8 cellular contexts compared by ENCODE assay signal in genomic region chr6:27495386-27496135, GRCh38. TPM values are rescaled to one million over a fixed set of nuclear protein-coding genes. Genes with fewer than 3 reads are reported as not detected.
DNase-seq lines count a peak whose midpoint lies in the region; ATAC-seq and TF ChIP-seq lines count a peak whose summit lies in the region.

No MANE protein-coding gene starts in this region.

- H3K4me3 ChIP-seq in OCI-LY3 (ENCODE audit: low read length) = peak overlapping the region; percentile 51
- peak overlapping the region; percentile 81 for H3K4me3 ChIP-seq in skeletal muscle satellite cell (ENCODE audit: low read length)

- H3K27me3 ChIP-seq in OCI-LY3 (ENCODE audit: low read depth, low read length) (no peaks in the 10 kb centered on the region), skeletal muscle satellite cell (ENCODE audit: control insufficient read depth, insufficient read depth, low read length) (no peaks in the 10 kb centered on the region)

- peak; percentile 46 for TF ChIP-seq CTCF in C4-2B (conservative IDR thresholded peaks at IDR 0.05)
- TF ChIP-seq CTCF in OCI-LY3 (IDR thresholded peaks at IDR 0.05; ENCODE audit: low read depth, low read length) = no peak

- H3K9me3 ChIP-seq in OCI-LY3 (ENCODE audit: insufficient read depth, low read length) (no peaks in the 10 kb centered on the region), skeletal muscle satellite cell (replicated peaks; ENCODE audit: low read length) (no peaks in the 10 kb centered on the region)

- no peak overlapping the region for H3K9ac ChIP-seq in OCI-LY3 (ENCODE audit: low read length)
- H3K9ac ChIP-seq in skeletal muscle satellite cell (ENCODE audit: low read depth, low read length) = peak overlapping the region; percentile 72

- no peaks in the 10 kb centered on the region for H3K36me3 ChIP-seq in OCI-LY3 (replicated peaks; ENCODE audit: low read depth, low read length)
- no peaks in the 10 kb centered on the region for H3K36me3 ChIP-seq in skeletal muscle satellite cell (ENCODE audit: insufficient read depth, low read length)

- peak overlapping the region; percentile 78 for H3K4me3 Mint-ChIP-seq in activated naive CD8-positive, alpha-beta T cell treated with anti-CD3 and anti-CD28 coated beads, Interleukin-2, amount 10 ng/mL, durations not matched to agents 7 days and 5 days

- H3K4me1 ChIP-seq in OCI-LY3 (ENCODE audit: low read length) (no peaks in the 10 kb centered on the region), skeletal muscle satellite cell (ENCODE audit: control insufficient read depth, insufficient read depth, low read length) (peaks cover 4% of the 10 kb centered on the region)

- no peaks in the 10 kb centered on the region for H4K20me1 ChIP-seq in OCI-LY3 (ENCODE audit: insufficient read depth, low read length)

- no peak overlapping the region for H2AFZ ChIP-seq in OCI-LY3 (ENCODE audit: low read depth, low read length)

- POLR2A ChIA-PET in activated naive CD8-positive, alpha-beta T cell treated with anti-CD3 and anti-CD28 coated beads, Interleukin-2, amount 10 ng/mL, durations not matched to agents 7 days and 5 days (lab: Charles Lee) = no interaction called here

- peak; percentile 56 for DNase-seq in activated naive CD8-positive, alpha-beta T cell treated with anti-CD3 and anti-CD28 coated beads, Interleukin-2, amount 10 ng/mL, durations not matched to agents 7 days and 5 days
- DNase-seq in hepatic stellate cell (ENCODE audit: low spot score) = peak; percentile 59
- no peak for DNase-seq in hippocampal formation (lab: John Stamatoyannopoulos, UW)
- no peak for DNase-seq in NCI-H2107 treated with DMSO at 0.1 percent for 48 hours (lab: John Stamatoyannopoulos, UW; ENCODE audit: unreplicated experiment)

- H3K9me3 Mint-ChIP-seq in activated naive CD8-positive, alpha-beta T cell treated with anti-CD3 and anti-CD28 coated beads, Interleukin-2, amount 10 ng/mL, durations not matched to agents 7 days and 5 days = peaks cover 3% of the 10 kb centered on the region

- H3K27ac Mint-ChIP-seq in activated naive CD8-positive, alpha-beta T cell treated with anti-CD3 and anti-CD28 coated beads, Interleukin-2, amount 10 ng/mL, durations not matched to agents 7 days and 5 days = no peak overlapping the region

- peak; percentile 61 for ATAC-seq in GM21528 (IDR thresholded peaks at IDR 0.05; ENCODE audit: low FRiP score, unreplicated experiment)
- peak; percentile 61 for ATAC-seq in activated naive CD8-positive, alpha-beta T cell treated with anti-CD3 and anti-CD28 coated beads, Interleukin-2, amount 10 ng/mL, durations not matched to agents 7 days and 5 days (ENCODE audit: low read depth)

- no peaks in the 10 kb centered on the region for H3K79me2 ChIP-seq in OCI-LY3 (ENCODE audit: low read length)

- peaks cover 4% of the 10 kb centered on the region for H3K36me3 Mint-ChIP-seq in activated naive CD8-positive, alpha-beta T cell treated with anti-CD3 and anti-CD28 coated beads, Interleukin-2, amount 10 ng/mL, durations not matched to agents 7 days and 5 days

- H3K4me2 ChIP-seq in OCI-LY3 (ENCODE audit: low read length) (peak overlapping the region; percentile 54), skeletal muscle satellite cell (ENCODE audit: low read length) (peak overlapping the region; percentile 89)

- H3K27ac ChIP-seq in C4-2B (peak overlapping the region; percentile 38), OCI-LY3 (ENCODE audit: low read length) (no peak overlapping the region)

- peaks cover 61% of the 10 kb centered on the region for H3K27me3 Mint-ChIP-seq in activated naive CD8-positive, alpha-beta T cell treated with anti-CD3 and anti-CD28 coated beads, Interleukin-2, amount 10 ng/mL, durations not matched to agents 7 days and 5 days

- peaks cover 15% of the 10 kb centered on the region for H3K4me1 Mint-ChIP-seq in activated naive CD8-positive, alpha-beta T cell treated with anti-CD3 and anti-CD28 coated beads, Interleukin-2, amount 10 ng/mL, durations not matched to agents 7 days and 5 days

RNA-seq across cellular contexts. Expression of gene ZNF184, which starts 22.7 kb away (rescaled TPM):
- 10 to 100 TPM; 13.1 to 14.1 TPM for total RNA-seq in activated naive CD8-positive, alpha-beta T cell treated with anti-CD3 and anti-CD28 coated beads, Interleukin-2, amount 10 ng/mL, durations not matched to agents 7 days and 5 days
- 5.1 and 5.2 TPM in 2 replicates for total RNA-seq in skeletal muscle satellite cell (2012; rRNA removed)

Comparison
In these comparisons a context has a peak if more than half of its experiments do, and no peak if none do; other contexts are left out.
1. DNase-seq: peak in activated naive CD8-positive, alpha-beta T cell treated with anti-CD3 and anti-CD28 coated beads, Interleukin-2, amount 10 ng/mL, durations not matched to agents 7 days and 5 days (single experiment) and hepatic stellate cell (single experiment); none in hippocampal formation (0 of 2) and NCI-H2107 treated with DMSO at 0.1 percent for 48 hours (single experiment).